16 cellular contexts compared by ENCODE assay signal in genomic region chrX:97672608-97673007, GRCh38.
"Had no signal": no experiment of that assay in that cellular context is flagged by ENCODE, and none has a peak within 500 bp of the region (broad histone marks: within the 10 kb centered on the region; RNA-seq: fewer than 3 reads in every experiment).

No MANE protein-coding gene starts in this region.

- H3K27me3 Mint-ChIP-seq: activated naive CD4-positive, alpha-beta T cell treated with anti-CD3 and anti-CD28 coated beads, Interleukin-2, amount 10 ng/mL, durations not matched to agents 7 days and 5 days had no signal

- H3K9me3 Mint-ChIP-seq: activated naive CD4-positive, alpha-beta T cell treated with anti-CD3 and anti-CD28 coated beads, Interleukin-2, amount 10 ng/mL, durations not matched to agents 7 days and 5 days; activated T-helper 2 cell treated with anti-CD3 and anti-CD28 coated beads, Interferon-gamma antibody, Interleukin-2, Interleukin-4, amounts not matched to agents 10 μg/mL and 5 μg/mL and 100 μg/mL, durations not matched to agents 14 hours and 24 hours and 36 hours; stimulated activated naive CD8-positive, alpha-beta T cell treated with anti-CD3 and anti-CD28 coated beads, Interleukin-15, amount 100 ng/mL, for 72 hours had no signal

- H3K27ac Mint-ChIP-seq: activated naive CD4-positive, alpha-beta T cell treated with anti-CD3 and anti-CD28 coated beads, Interleukin-2, amount 10 ng/mL, durations not matched to agents 7 days and 5 days; activated T-helper 2 cell treated with anti-CD3 and anti-CD28 coated beads, Interferon-gamma antibody, Interleukin-2, Interleukin-4, amounts not matched to agents 10 μg/mL and 5 μg/mL and 100 μg/mL, durations not matched to agents 14 hours and 24 hours and 36 hours; stimulated activated naive CD8-positive, alpha-beta T cell treated with anti-CD3 and anti-CD28 coated beads, Interleukin-15, amount 100 ng/mL, for 72 hours had no signal

- H3K36me3 Mint-ChIP-seq: activated naive CD4-positive, alpha-beta T cell treated with anti-CD3 and anti-CD28 coated beads, Interleukin-2, amount 10 ng/mL, durations not matched to agents 7 days and 5 days had no signal

- DNase-seq: activated CD4-positive, alpha-beta T cell treated with anti-CD3 and anti-CD28 coated beads, Interleukin-2, amount 50 U/mL, for 1 hour; activated naive CD4-positive, alpha-beta T cell treated with anti-CD3 and anti-CD28 coated beads, Interleukin-2, amount 10 ng/mL, durations not matched to agents 7 days and 5 days; activated T-cell treated with anti-CD3 and anti-CD28 coated beads for 4 hours; central memory CD4-positive, alpha-beta T cell; cortex of kidney; effector memory CD4-positive, alpha-beta T cell; heart right ventricle; kidney; mesendoderm; pancreas; stimulated activated CD4-positive, alpha-beta T cell treated with anti-CD3 and anti-CD28 coated beads, Interleukin-15, amount 100 ng/mL, for 24 hours; stimulated activated CD4-positive, alpha-beta T cell treated with anti-CD3 and anti-CD28 coated beads, Interleukin-4, amount 100 ng/mL, for 24 hours; stimulated activated naive CD8-positive, alpha-beta T cell treated with anti-CD3 and anti-CD28 coated beads, Interleukin-15, amount 100 ng/mL, for 72 hours had no signal

- H3K4me3 Mint-ChIP-seq: activated naive CD4-positive, alpha-beta T cell treated with anti-CD3 and anti-CD28 coated beads, Interleukin-2, amount 10 ng/mL, durations not matched to agents 7 days and 5 days; stimulated activated naive CD8-positive, alpha-beta T cell treated with anti-CD3 and anti-CD28 coated beads, Interleukin-15, amount 100 ng/mL, for 72 hours had no signal

- H3K27ac ChIP-seq: adrenal gland, heart right ventricle, pancreas, thoracic aorta had no signal

- H3K4me1 Mint-ChIP-seq: activated naive CD4-positive, alpha-beta T cell treated with anti-CD3 and anti-CD28 coated beads, Interleukin-2, amount 10 ng/mL, durations not matched to agents 7 days and 5 days; stimulated activated naive CD8-positive, alpha-beta T cell treated with anti-CD3 and anti-CD28 coated beads, Interleukin-15, amount 100 ng/mL, for 72 hours had no signal
